ENCODE assay signal across 16 cellular contexts in the genomic region with DNA sequence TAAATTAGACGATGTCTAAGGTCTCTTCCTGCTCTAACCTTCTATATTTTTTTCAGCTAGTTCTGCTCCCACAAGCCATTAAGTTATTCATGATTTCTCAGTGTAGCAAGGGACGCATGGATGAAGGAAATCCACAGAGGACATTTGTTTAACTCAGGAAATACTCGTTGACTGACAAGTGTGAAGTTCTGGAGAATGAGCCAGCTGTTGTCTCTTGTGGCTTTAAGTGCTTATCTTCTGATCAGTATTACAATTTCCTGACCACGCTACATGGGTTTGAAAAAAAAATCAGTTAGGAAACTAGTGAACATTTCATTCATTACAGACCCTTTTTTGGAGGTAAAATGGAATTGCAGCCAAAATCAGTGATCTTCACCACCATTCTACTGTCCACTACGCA. TPM values are rescaled to one million over a fixed set of nuclear protein-coding genes. Genes with fewer than 3 reads are reported as not detected.
DNase-seq lines count a peak whose midpoint lies in the region; ATAC-seq and TF ChIP-seq lines count a peak whose summit lies in the region.
"Had no signal": no experiment of that assay in that cellular context is flagged by ENCODE, and none has a peak within 500 bp of the region (broad histone marks: within the 10 kb centered on the region; RNA-seq: fewer than 3 reads in every experiment).

No MANE protein-coding gene starts in this region.

- H3K4me1 Mint-ChIP-seq in activated T-cell treated with anti-CD3 and anti-CD28 coated beads, Interleukin-2, amount 50 U/mL, for 72 hours (ENCODE audit: low read depth), result peaks cover 23% of the 10 kb centered on the region
- peaks cover 25% of the 10 kb centered on the region for H3K4me1 Mint-ChIP-seq in activated T-helper 2 cell treated with anti-CD3 and anti-CD28 coated beads, Interferon-gamma antibody, Interleukin-2, Interleukin-4, amounts not matched to agents 10 μg/mL and 5 μg/mL and 100 μg/mL, durations not matched to agents 14 hours and 24 hours and 36 hours (ENCODE audit: low read depth)
- peaks cover 7% of the 10 kb centered on the region for H3K4me1 Mint-ChIP-seq in nephron

- ATAC-seq in activated T-cell treated with anti-CD3 and anti-CD28 coated beads, Interleukin-2, amount 50 U/mL, for 72 hours (replicated peaks in 1 of 2), result peak; percentile 53 to 63

- H3K27ac Mint-ChIP-seq in activated T-cell treated with anti-CD3 and anti-CD28 coated beads, Interleukin-2, amount 50 U/mL, for 72 hours, result peak overlapping the region; percentile 15
- H3K27ac Mint-ChIP-seq in activated T-helper 2 cell treated with anti-CD3 and anti-CD28 coated beads, Interferon-gamma antibody, Interleukin-2, Interleukin-4, amounts not matched to agents 10 μg/mL and 5 μg/mL and 100 μg/mL, durations not matched to agents 14 hours and 24 hours and 36 hours, result peak overlapping the region; percentile 1
- H3K27ac Mint-ChIP-seq in nephron, result peak overlapping the region in 2 of 3 experiments; percentile 18 to 83

- H3K4me3 Mint-ChIP-seq in activated T-cell treated with anti-CD3 and anti-CD28 coated beads, Interleukin-2, amount 50 U/mL, for 72 hours, result peak overlapping the region; percentile 42 to 62
- peak overlapping the region; percentile 62 for H3K4me3 Mint-ChIP-seq in activated T-helper 2 cell treated with anti-CD3 and anti-CD28 coated beads, Interferon-gamma antibody, Interleukin-2, Interleukin-4, amounts not matched to agents 10 μg/mL and 5 μg/mL and 100 μg/mL, durations not matched to agents 14 hours and 24 hours and 36 hours (ENCODE audit: low read depth)
- no peak overlapping the region for H3K4me3 Mint-ChIP-seq in nephron

- no peaks in the 10 kb centered on the region for H3K27me3 Mint-ChIP-seq in activated T-cell treated with anti-CD3 and anti-CD28 coated beads, Interleukin-2, amount 50 U/mL, for 72 hours (ENCODE audit: low read depth)
- H3K27me3 Mint-ChIP-seq in activated T-helper 2 cell treated with anti-CD3 and anti-CD28 coated beads, Interferon-gamma antibody, Interleukin-2, Interleukin-4, amounts not matched to agents 10 μg/mL and 5 μg/mL and 100 μg/mL, durations not matched to agents 14 hours and 24 hours and 36 hours (ENCODE audit: low read depth), result peaks cover 4% of the 10 kb centered on the region
- no peaks in the 10 kb centered on the region for H3K27me3 Mint-ChIP-seq in nephron (ENCODE audit: low read depth)

- no peak for TF ChIP-seq CTCF in nephron (IDR thresholded peaks at IDR 0.05; ENCODE audit: unreplicated experiment in 3 of 3)

- intact Hi-C loops in activated T-helper 2 cell treated with anti-CD3 and anti-CD28 coated beads, Interferon-gamma antibody, Interleukin-2, Interleukin-4, amounts not matched to agents 10 μg/mL and 5 μg/mL and 100 μg/mL, durations not matched to agents 14 hours and 24 hours and 36 hours (cut with micrococcal nuclease), result no loop called here

- H3K9me3 Mint-ChIP-seq in activated T-cell treated with anti-CD3 and anti-CD28 coated beads, Interleukin-2, amount 50 U/mL, for 72 hours, result no peaks in the 10 kb centered on the region
- no peaks in the 10 kb centered on the region for H3K9me3 Mint-ChIP-seq in activated T-helper 2 cell treated with anti-CD3 and anti-CD28 coated beads, Interferon-gamma antibody, Interleukin-2, Interleukin-4, amounts not matched to agents 10 μg/mL and 5 μg/mL and 100 μg/mL, durations not matched to agents 14 hours and 24 hours and 36 hours
- peaks cover 4% of the 10 kb centered on the region for H3K9me3 Mint-ChIP-seq in nephron

- no peak for DNase-seq in activated T-cell treated with anti-CD3 and anti-CD28 coated beads, Interleukin-2, amount 50 U/mL, for 72 hours
- DNase-seq in activated T-cell treated with anti-CD3 and anti-CD28 coated beads, Interleukin-2, amount 50 U/mL, for 1 hour, result no peak
- DNase-seq in HT1080 (ENCODE audit: low read depth) (peak; percentile 16), midbrain (lab: John Stamatoyannopoulos, UW) (no peak), DMS153 treated with DMSO at 0.1 percent for 48 hours (lab: John Stamatoyannopoulos, UW; ENCODE audit: unreplicated experiment) (no peak)
- DNase-seq in activated T-helper 2 cell treated with anti-CD3 and anti-CD28 coated beads, Interferon-gamma antibody, Interleukin-2, Interleukin-4, amounts not matched to agents 10 μg/mL and 5 μg/mL and 100 μg/mL, durations not matched to agents 14 hours and 24 hours and 36 hours (ENCODE audit: low spot score), result peak; percentile 11
- DNase-seq in stimulated activated CD4-positive, alpha-beta T cell treated with anti-CD3 and anti-CD28 coated beads, Interleukin-15, amount 100 ng/mL, for 24 hours, result no peak
- DNase-seq: activated CD4-positive, CD25-positive, alpha-beta regulatory T cell treated with anti-CD3 and anti-CD28 coated beads, Interleukin-2, amount 50 U/mL, for 72 hours; effector CD4-positive, alpha-beta T cell; H7; head of caudate nucleus; IMR-90; NCI-H2171; SHP77 treated with DMSO at 0.1 percent for 48 hours had no signal

- no peaks in the 10 kb centered on the region for H3K36me3 Mint-ChIP-seq in activated T-cell treated with anti-CD3 and anti-CD28 coated beads, Interleukin-2, amount 50 U/mL, for 72 hours (ENCODE audit: insufficient read depth in 2 of 2)
- H3K36me3 Mint-ChIP-seq in activated T-helper 2 cell treated with anti-CD3 and anti-CD28 coated beads, Interferon-gamma antibody, Interleukin-2, Interleukin-4, amounts not matched to agents 10 μg/mL and 5 μg/mL and 100 μg/mL, durations not matched to agents 14 hours and 24 hours and 36 hours (ENCODE audit: low read depth), result no peaks in the 10 kb centered on the region
- H3K36me3 Mint-ChIP-seq in nephron (ENCODE audit: low read depth), result no peaks in the 10 kb centered on the region

RNA-seq across cellular contexts. Expression of a gene that starts 53.2 kb away (rescaled TPM):
- not detected for total RNA-seq in activated T-cell treated with anti-CD3 and anti-CD28 coated beads, Interleukin-2, amount 50 U/mL, for 72 hours
- 0.17 TPM in 1 of 2 replicates, not detected in the other for total RNA-seq in HT1080 (2014; rRNA removed; shearing (Covaris generic))
- polyA plus RNA-seq in HT1080 (2015; cell fraction: cytosol; rRNA removed), result not detected in 2 replicates
- not detected in 2 replicates for polyA plus RNA-seq in HT1080 (2015; cell fraction: nucleus; rRNA removed)
- not detected in 2 replicates for total RNA-seq in activated T-helper 2 cell treated with anti-CD3 and anti-CD28 coated beads, Interferon-gamma antibody, Interleukin-2, Interleukin-4, amounts not matched to agents 10 μg/mL and 5 μg/mL and 100 μg/mL, durations not matched to agents 14 hours and 24 hours and 36 hours
- total RNA-seq: IMR-90, urinary bladder had no signal
- polyA plus RNA-seq: IMR-90, urinary bladder had no signal

Comparison
In these comparisons a context has a peak if more than half of its experiments do, and no peak if none do; other contexts are left out.
1. DNase-seq: peak in HT1080 (single experiment) and activated T-helper 2 cell treated with anti-CD3 and anti-CD28 coated beads, Interferon-gamma antibody, Interleukin-2, Interleukin-4, amounts not matched to agents 10 μg/mL and 5 μg/mL and 100 μg/mL, durations not matched to agents 14 hours and 24 hours and 36 hours (single experiment); none in activated T-cell treated with anti-CD3 and anti-CD28 coated beads, Interleukin-2, amount 50 U/mL, for 72 hours (0 of 2), activated T-cell treated with anti-CD3 and anti-CD28 coated beads, Interleukin-2, amount 50 U/mL, for 1 hour (single experiment), midbrain (single experiment), stimulated activated CD4-positive, alpha-beta T cell treated with anti-CD3 and anti-CD28 coated beads, Interleukin-15, amount 100 ng/mL, for 24 hours (single experiment) and DMS153 treated with DMSO at 0.1 percent for 48 hours (single experiment).
2. H3K4me3 Mint-ChIP-seq: peak in activated T-cell treated with anti-CD3 and anti-CD28 coated beads, Interleukin-2, amount 50 U/mL, for 72 hours (2 of 2) and activated T-helper 2 cell treated with anti-CD3 and anti-CD28 coated beads, Interferon-gamma antibody, Interleukin-2, Interleukin-4, amounts not matched to agents 10 μg/mL and 5 μg/mL and 100 μg/mL, durations not matched to agents 14 hours and 24 hours and 36 hours (single experiment); none in nephron (0 of 3).
3. Peak in every context shown above with its lines, with median percentiles within 50 percentile points of each other: H3K27ac Mint-ChIP-seq.